Comparison of ENCODE assay signal across 1 cellular context in the genomic region with DNA sequence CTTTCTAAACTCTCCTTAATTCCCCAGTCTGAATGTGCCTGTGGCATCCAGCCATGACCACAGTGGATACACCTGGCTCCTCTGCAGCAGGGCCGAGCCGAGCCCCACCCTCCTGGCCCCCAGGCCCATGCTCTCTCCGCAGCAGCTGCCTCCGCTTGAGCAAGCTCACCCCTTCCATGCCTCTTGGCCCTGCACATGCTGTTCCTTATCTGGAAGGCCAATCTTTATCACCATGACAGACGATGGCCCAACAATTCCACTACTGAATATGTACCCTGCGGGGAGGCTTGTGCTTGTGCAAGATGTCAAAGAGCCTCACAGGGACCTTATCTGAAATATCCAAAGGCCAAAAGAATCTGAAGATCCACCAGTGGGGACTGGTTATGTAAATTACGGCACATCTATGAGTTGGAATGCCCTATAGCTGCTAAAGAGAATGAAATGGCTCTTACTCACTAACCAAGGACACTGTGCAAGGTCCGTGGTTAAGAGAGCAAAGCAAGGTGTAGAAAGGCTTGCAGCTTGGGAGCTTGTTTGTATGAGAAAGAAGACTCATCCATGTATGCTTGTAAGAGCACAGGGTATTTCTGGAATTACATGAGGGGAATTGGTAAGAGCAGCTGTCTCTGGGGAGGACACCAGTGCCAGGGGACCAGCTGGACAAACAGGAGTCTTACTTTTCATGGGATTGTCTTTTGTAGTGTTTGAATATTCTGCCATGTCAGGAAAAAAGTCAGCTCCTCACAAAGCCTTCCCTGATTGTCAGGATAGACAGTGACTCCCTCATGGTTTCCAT.
TF ChIP-seq lines count a peak whose summit lies in the region.

No MANE protein-coding gene starts in this region.

TF ChIP-seq in HepG2, 621 proteins besides CTCF, POLR2A, EP300 and RAD21:
- TF ChIP-seq MAFF (IDR thresholded peaks at IDR 0.05; ENCODE audit: low read depth, low read length) (peak; percentile 47), MAFK (conservative IDR thresholded peaks at IDR 0.05 in 1 of 2, IDR thresholded peaks at IDR 0.05 in 1 of 2; ENCODE audit: low read length in 2 of 2) (peak in 1 of 2 experiments; percentile 68; a peak in 3 of 4 replicates), RBM39 (IDR thresholded peaks at IDR 0.05; ENCODE audit: low read depth, low read length, poor library complexity, severe bottlenecking) (no peak), ZBTB20 (CRISPR knock-in tag; IDR thresholded peaks at IDR 0.05; ENCODE audit: borderline replicate concordance, low read depth) (no peak)
